Comparison of ENCODE assay signal across 8 cellular contexts in the genomic region with DNA sequence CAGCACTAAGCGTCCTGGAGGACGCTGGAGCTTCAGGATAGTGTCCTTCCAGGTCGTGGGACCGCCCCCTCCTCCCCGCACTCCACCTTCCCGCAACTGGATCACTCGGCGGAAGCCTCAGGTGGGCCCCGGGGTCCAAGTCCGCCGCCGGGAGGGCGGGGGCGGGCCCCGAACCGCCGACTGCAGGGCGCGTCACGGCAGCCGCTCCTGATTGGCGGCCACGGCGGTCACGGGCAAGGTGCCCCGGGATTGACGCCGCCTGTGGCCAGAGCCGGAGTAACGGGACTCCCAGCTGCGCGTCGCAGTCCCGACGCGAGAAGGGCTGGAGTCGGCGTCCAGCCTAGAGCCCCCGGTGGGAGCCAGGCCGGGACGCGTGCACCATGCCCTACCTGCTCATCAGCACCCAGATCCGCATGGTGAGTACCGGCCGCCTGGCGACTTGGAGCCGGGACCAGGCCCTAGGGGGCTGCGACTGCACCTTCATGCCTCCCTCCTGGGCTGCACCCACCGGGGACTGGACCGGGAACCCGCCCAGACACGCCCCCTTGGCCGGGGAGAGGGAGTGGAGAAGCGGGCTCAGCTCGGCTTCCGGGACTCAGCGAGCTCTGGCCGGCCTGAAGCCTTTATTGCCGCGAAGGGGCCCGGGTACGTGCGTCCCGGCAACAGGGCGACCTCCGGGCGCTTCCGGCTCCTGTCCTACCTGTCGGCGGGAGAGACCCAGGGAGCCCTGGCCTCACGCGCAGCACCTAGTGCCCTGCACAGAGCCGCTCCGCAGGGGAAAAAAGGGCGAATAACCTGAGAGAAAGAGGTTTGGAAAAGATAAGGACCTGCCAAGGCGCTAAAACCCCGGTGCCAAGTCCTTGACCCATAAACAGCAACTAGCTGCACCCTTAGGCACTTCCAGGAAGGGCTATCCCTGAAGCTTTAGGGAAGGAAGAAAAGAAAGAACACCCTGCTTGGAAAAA. TPM values are rescaled to one million over a fixed set of nuclear protein-coding genes. Genes with fewer than 3 reads are reported as not detected.
A peak's percentile ranks its signal among the peaks of the same experiment; 100 is the strongest.
DNase-seq lines count a peak whose midpoint lies in the region; ATAC-seq, FAIRE-seq and TF ChIP-seq lines count a peak whose summit lies in the region.

Gene GCHFR, plus strand, starts transcription at position 268 of the 965 bp plus-strand sequence. Its CDS starts 113 bp downstream, at position 381.

- peak within 1 kb of the TSS; percentile 77 for H3K27ac Mint-ChIP-seq in activated naive CD8-positive, alpha-beta T cell treated with anti-CD3 and anti-CD28 coated beads, Interleukin-2, amount 50 U/mL, for 24 hours
- H3K27ac Mint-ChIP-seq in progenitor cell of endocrine pancreas: peak within 1 kb of the TSS; percentile 96

- peak; percentile 20; the same call in 1 of the 3 replicates for TF ChIP-seq CTCF in A549 (IDR thresholded peaks at IDR 0.05)
- peak; percentile 60 for TF ChIP-seq CTCF in progenitor cell of endocrine pancreas (IDR thresholded peaks at IDR 0.05; ENCODE audit: unreplicated experiment)

- CTCF ChIA-PET in A549 (lab: Yijun Ruan, JAX): interaction anchor here (0.7 to 6.1 kb wide), 5 partner anchors 13 to 128 kb away, joined by 3 to 40 read pairs (median 5); partner anchors contain the start of gene RHOV

- no peak for TF ChIP-seq EP300 in A549 (IDR thresholded peaks at IDR 0.05)

- H3K4me1 ChIP-seq in A549: peaks cover 14% of the 10 kb centered on the region; the same call in 2 of the 3 replicates

- no peak for TF ChIP-seq RAD21 in A549 (conservative IDR thresholded peaks at IDR 0.05 in 1 of 2, IDR thresholded peaks at IDR 0.05 in 1 of 2)

- H3K9me3 ChIP-seq in A549: no peaks in the 10 kb centered on the region

- ATAC-seq in A549 (peak; percentile 78 to 86), GM18505 (IDR thresholded peaks at IDR 0.05; ENCODE audit: unreplicated experiment) (peak; percentile 50), HG03175 (IDR thresholded peaks at IDR 0.05; ENCODE audit: unreplicated experiment) (peak; percentile 47), left cardiac atrium (peak; percentile 73 to 85), GM18870 (IDR thresholded peaks at IDR 0.05; ENCODE audit: unreplicated experiment) (no peak)
- ATAC-seq in activated naive CD8-positive, alpha-beta T cell treated with anti-CD3 and anti-CD28 coated beads, Interleukin-2, amount 50 U/mL, for 24 hours: peak; percentile 50

- H3K36me3 Mint-ChIP-seq in activated naive CD8-positive, alpha-beta T cell treated with anti-CD3 and anti-CD28 coated beads, Interleukin-2, amount 50 U/mL, for 24 hours (ENCODE audit: low read depth): no peaks in the 10 kb centered on the region
- H3K36me3 Mint-ChIP-seq in progenitor cell of endocrine pancreas (ENCODE audit: insufficient read depth): no peaks in the 10 kb centered on the region

- peak; percentile 67 to 73 for DNase-seq in A549 (ENCODE audit: low read depth in 1 of 2, low spot score in 1 of 2)
- peak; percentile 44 for DNase-seq in SK-N-DZ (ENCODE audit: low spot score)
- peak; percentile 78 for DNase-seq in activated naive CD8-positive, alpha-beta T cell treated with anti-CD3 and anti-CD28 coated beads, Interleukin-2, amount 50 U/mL, for 24 hours
- DNase-seq in left cardiac atrium: peak; percentile 81
- peak; percentile 77 for DNase-seq in progenitor cell of endocrine pancreas (ENCODE audit: low spot score, unreplicated experiment)

- H3K4me3 ChIP-seq in A549: peak within 1 kb of the TSS; percentile 59

- TF ChIP-seq POLR2A in A549 (IDR thresholded peaks at IDR 0.05; ENCODE audit: low read length) (0 out of 2 replicates have a peak, but pooled peaks have one; percentile 6), GM18505 (IDR thresholded peaks at IDR 0.05; ENCODE audit: borderline replicate concordance, extremely low read depth, insufficient read depth, insufficient read length) (peak; percentile 81)

- H3K27me3 Mint-ChIP-seq in activated naive CD8-positive, alpha-beta T cell treated with anti-CD3 and anti-CD28 coated beads, Interleukin-2, amount 50 U/mL, for 24 hours: no peaks in the 10 kb centered on the region
- H3K27me3 Mint-ChIP-seq in progenitor cell of endocrine pancreas: no peaks in the 10 kb centered on the region

- peak within 1 kb of the TSS; percentile 74 to 89 for H3K27ac ChIP-seq in A549

- H3K9me3 Mint-ChIP-seq in activated naive CD8-positive, alpha-beta T cell treated with anti-CD3 and anti-CD28 coated beads, Interleukin-2, amount 50 U/mL, for 24 hours: no peaks in the 10 kb centered on the region
- H3K9me3 Mint-ChIP-seq in progenitor cell of endocrine pancreas (ENCODE audit: low read depth): no peaks in the 10 kb centered on the region

- H3K4me3 Mint-ChIP-seq in activated naive CD8-positive, alpha-beta T cell treated with anti-CD3 and anti-CD28 coated beads, Interleukin-2, amount 50 U/mL, for 24 hours: peak within 1 kb of the TSS; percentile 66
- H3K4me3 Mint-ChIP-seq in progenitor cell of endocrine pancreas (ENCODE audit: low read depth): peak within 1 kb of the TSS; percentile 79

- WGBS in A549 (ENCODE audit: missing lambda C conversion rate): 23% methylated on average over 37 of the region's 77 CpGs

- peaks cover 44% of the 10 kb centered on the region for H3K4me1 Mint-ChIP-seq in activated naive CD8-positive, alpha-beta T cell treated with anti-CD3 and anti-CD28 coated beads, Interleukin-2, amount 50 U/mL, for 24 hours
- peaks cover 11% of the 10 kb centered on the region for H3K4me1 Mint-ChIP-seq in progenitor cell of endocrine pancreas (ENCODE audit: low read depth)

- POLR2A ChIA-PET in A549 (lab: Yijun Ruan, JAX): interaction anchor here (0.9 to 1.4 kb wide), 3 partner anchors 19 to 128 kb away, joined by 3 read pairs; partner anchors contain the start of gene RAD51

- H3K4me2 ChIP-seq in A549: peak within 1 kb of the TSS; percentile 98

- FAIRE-seq in A549 (lab: Jason Lieb, UNC): no peak

- intact Hi-C loops in left cardiac atrium (cut with DNase I): no loop called here

TF ChIP-seq in A549, 52 proteins besides CTCF, POLR2A, EP300 and RAD21:
- no peak for TF ChIP-seq HEYL (CRISPR knock-in tag; IDR thresholded peaks at IDR 0.05)
- TF ChIP-seq, protein P1, sequence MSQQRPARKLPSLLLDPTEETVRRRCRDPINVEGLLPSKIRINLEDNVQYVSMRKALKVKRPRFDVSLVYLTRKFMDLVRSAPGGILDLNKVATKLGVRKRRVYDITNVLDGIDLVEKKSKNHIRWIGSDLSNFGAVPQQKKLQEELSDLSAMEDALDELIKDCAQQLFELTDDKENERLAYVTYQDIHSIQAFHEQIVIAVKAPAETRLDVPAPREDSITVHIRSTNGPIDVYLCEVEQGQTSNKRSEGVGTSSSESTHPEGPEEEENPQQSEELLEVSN (IDR thresholded peaks at IDR 0.05; ENCODE audit: borderline replicate concordance, low read depth): 0 out of 2 replicates have a peak, but pooled peaks have one; percentile 51

RNA-seq across cellular contexts. Expression of gene GCHFR, which starts in this region (rescaled TPM):
- polyA plus RNA-seq in A549 (2011; rRNA removed) (6.9 and 7.7 TPM in 2 replicates), A549 (2017; fragmentation: RNase III; extraction: RNeasy Plus Mini Kit Qiagen cat#74134 plus additional on column Dnase treatment) (6.9 to 9.7 TPM (median 7.7 TPM) in 3 replicates)
- 14.0 and 18.1 TPM in 2 replicates for polyA plus RNA-seq in A549 (2012; cell fraction: cytosol; rRNA removed)
- polyA plus RNA-seq in A549 (2012; cell fraction: nucleus; rRNA removed): 8.1 and 8.3 TPM in 2 replicates
- 1.4 and 3.4 TPM in 2 replicates for polyA minus RNA-seq in A549 (2011; rRNA and poly(A)+ RNA removed)
- polyA plus RNA-seq in SK-N-DZ (2014; cell fraction: cytosol; rRNA removed): 182 and 219 TPM in 2 replicates
- polyA plus RNA-seq in SK-N-DZ (2014; cell fraction: nucleus; rRNA removed): 70.3 and 127 TPM in 2 replicates
- total RNA-seq in left cardiac atrium (10 to 100 TPM in 1 of 2 donors, 1 to 10 TPM in 1; 6.5 to 18.2 TPM), progenitor cell of endocrine pancreas (30.6 and 32.1 TPM in 2 replicates)
